ENCODE assay signal across 26 cellular contexts in genomic region chr5:82922086-82922734, GRCh38.
DNase-seq lines count a peak whose midpoint lies in the region; ATAC-seq, FAIRE-seq and TF ChIP-seq lines count a peak whose summit lies in the region.
"Had no signal": no experiment of that assay in that cellular context is flagged by ENCODE, and none has a peak within 500 bp of the region (broad histone marks: within the 10 kb centered on the region; RNA-seq: fewer than 3 reads in every experiment).

No MANE protein-coding gene starts in this region.

- H3K79me2 ChIP-seq in H1 (ENCODE audit: control insufficient read depth in 1 of 2, insufficient read depth in 2 of 2, low read length in 2 of 2): no peaks in the 10 kb centered on the region

- no peak overlapping the region for H2AK5ac ChIP-seq in H1 (ENCODE audit: low read depth, low read length)

- no peak overlapping the region for H3K27ac ChIP-seq in H1 (ENCODE audit: low read depth, low read length)
- H3K27ac ChIP-seq: right atrium auricular region, VCaP had no signal

- no peak overlapping the region for H3K9ac ChIP-seq in H1 (replicated peaks in 1 of 4; ENCODE audit: extremely low read depth in 1 of 4, low read depth in 3 of 4, low read length in 3 of 4)

- H3K27ac Mint-ChIP-seq in nephron: peak overlapping the region; percentile 58 to 92 (median 88)
- H3K27ac Mint-ChIP-seq: activated CD4-positive, alpha-beta T cell treated with anti-CD3 and anti-CD28 coated beads, Interleukin-2, amount 10 ng/mL, durations not matched to agents 24 days and 14 days; activated T-cell treated with anti-CD3 and anti-CD28 coated beads, Interleukin-2, amount 50 U/mL, for 72 hours; CD4-positive, alpha-beta memory T cell; T-helper 2 cell treated with Interferon-gamma antibody and Interleukin-4, amounts not matched to agents 5 μg/mL and 100 μg/mL, for 36 hours had no signal

- H2BK15ac ChIP-seq in H1 (ENCODE audit: low read length): no peak overlapping the region

- no peak for ATAC-seq in HG03571 (IDR thresholded peaks at IDR 0.05; ENCODE audit: unreplicated experiment)
- ATAC-seq in GM18909 (IDR thresholded peaks at IDR 0.05; ENCODE audit: poor library complexity, unreplicated experiment): no peak
- ATAC-seq in GM21390 (IDR thresholded peaks at IDR 0.05; ENCODE audit: unreplicated experiment): no peak
- ATAC-seq: activated T-cell treated with anti-CD3 and anti-CD28 coated beads, Interleukin-2, amount 50 U/mL, for 72 hours; PC-3 had no signal

- peak overlapping the region; percentile 41 for H3K4ac ChIP-seq in H1 (replicated peaks; ENCODE audit: insufficient read length, low read depth, low read length)

- no peaks in the 10 kb centered on the region for H3K23me2 ChIP-seq in H1 (ENCODE audit: low read depth, low read length)

- H3K79me1 ChIP-seq in H1 (ENCODE audit: low read depth, low read length): no peaks in the 10 kb centered on the region

- no peak overlapping the region for H3K56ac ChIP-seq in H1 (replicated peaks; ENCODE audit: insufficient read length, low read depth, low read length)

- peak; percentile 73 for DNase-seq in NCI-H2227 (lab: John Stamatoyannopoulos, UW; ENCODE audit: unreplicated experiment)
- DNase-seq in H1 (ENCODE audit: low read depth in 1 of 2, low spot score in 2 of 2): no peak
- no peak for DNase-seq in activated T-cell treated with anti-CD3 and anti-CD28 coated beads, Interleukin-2, amount 50 U/mL, for 1 hour
- DNase-seq: activated CD4-positive, alpha-beta T cell treated with anti-CD3 and anti-CD28 coated beads, Interleukin-2, amount 10 ng/mL, durations not matched to agents 24 days and 14 days; activated naive CD4-positive, alpha-beta T cell treated with Interleukin-2 at 50 U/mL for 16 hours; activated T-cell treated with anti-CD3 and anti-CD28 coated beads, Interleukin-2, amount 50 U/mL, for 72 hours; aorta; CD4-positive, alpha-beta memory T cell; dermis blood vessel endothelial cell; DMS 273 treated with DMSO at 0.1 percent for 48 hours; Kasumi-1; kidney glomerular epithelial cell; NCI-H2029; NCI-H345; PC-3; Right ventricle myocardium superior; stimulated activated CD4-positive, alpha-beta T cell treated with anti-CD3 and anti-CD28 coated beads, Interleukin-4, amount 100 ng/mL, for 4 hours; stimulated activated naive CD4-positive, alpha-beta T cell had no signal

- no peaks in the 10 kb centered on the region for H3K27me3 ChIP-seq in H1 (replicated peaks in 1 of 4; ENCODE audit: control insufficient read depth in 3 of 4, extremely low read depth in 1 of 4, insufficient read depth in 3 of 4, low read length in 3 of 4)
- H3K27me3 ChIP-seq: right atrium auricular region had no signal

- H3K36me3 ChIP-seq in H1 (ENCODE audit: control insufficient read depth in 2 of 4, insufficient read depth in 4 of 4, low read length in 3 of 4): no peaks in the 10 kb centered on the region
- H3K36me3 ChIP-seq: right atrium auricular region had no signal

- H4K20me1 ChIP-seq in H1 (replicated peaks in 1 of 2; ENCODE audit: control insufficient read depth in 1 of 2, insufficient read depth in 2 of 2, low read length in 2 of 2): no peaks in the 10 kb centered on the region

- peak in 2 of 3 experiments; percentile 7 to 10; a peak in 1 of 4 replicates for TF ChIP-seq CTCF in H1 (IDR thresholded peaks at IDR 0.05; ENCODE audit: control extremely low read depth in 1 of 3, insufficient read depth in 1 of 3, low read depth in 1 of 3, low read length in 3 of 3)
- TF ChIP-seq CTCF in nephron (IDR thresholded peaks at IDR 0.05; ENCODE audit: unreplicated experiment in 3 of 3): peak in 1 of 3 experiments; percentile 5

- no peak overlapping the region for H3K23ac ChIP-seq in H1 (ENCODE audit: insufficient read length)

- no peak overlapping the region for H2BK12ac ChIP-seq in H1 (ENCODE audit: low read depth, low read length)

- H3K4me1 ChIP-seq in H1 (replicated peaks in 1 of 4; ENCODE audit: control insufficient read depth in 3 of 4, insufficient read depth in 4 of 4, low read length in 3 of 4): no peaks in the 10 kb centered on the region; a peak in 1 of 7 replicates
- H3K4me1 ChIP-seq: right atrium auricular region had no signal

- TF ChIP-seq RAD21 in H1 (IDR thresholded peaks at IDR 0.05 in 1 of 2, conservative IDR thresholded peaks at IDR 0.05 in 1 of 2; ENCODE audit: low read depth in 2 of 2, low read length in 2 of 2): no peak

- WGBS in H1 (ENCODE audit: extremely low coverage in 1 of 2, insufficient coverage in 1 of 2, insufficient read length in 1 of 2, insufficient replicate concordance in 2 of 2, low coverage in 1 of 2, low lambda C conversion rate in 2 of 2, missing lambda C conversion rate in 1 of 2), 2 experiments: 89% methylated on average over 10 of the region's 10 CpGs; no CpG with 5 or more reads in 1 of the 2 experiments

- no peak overlapping the region for H4K5ac ChIP-seq in H1 (ENCODE audit: insufficient read length, low read depth, low read length)

- no peak overlapping the region for H3K14ac ChIP-seq in H1 (ENCODE audit: insufficient read length)

- no peak overlapping the region for H3K4me3 Mint-ChIP-seq in nephron
- H3K4me3 Mint-ChIP-seq: activated CD4-positive, alpha-beta T cell treated with anti-CD3 and anti-CD28 coated beads, Interleukin-2, amount 10 ng/mL, durations not matched to agents 24 days and 14 days; activated T-cell treated with anti-CD3 and anti-CD28 coated beads, Interleukin-2, amount 50 U/mL, for 72 hours; CD4-positive, alpha-beta memory T cell; T-helper 2 cell treated with Interferon-gamma antibody and Interleukin-4, amounts not matched to agents 5 μg/mL and 100 μg/mL, for 36 hours had no signal

- TF ChIP-seq POLR2A in H1 (IDR thresholded peaks at IDR 0.05; ENCODE audit: control extremely low read depth in 1 of 2, low read depth in 2 of 2, low read length in 2 of 2): no peak

- no peak overlapping the region for H4K8ac ChIP-seq in H1 (ENCODE audit: extremely low read depth, insufficient read depth, low read length)

- peak overlapping the region; percentile 34 for H4K91ac ChIP-seq in H1 (replicated peaks; ENCODE audit: insufficient read length, low read length)

- no peak overlapping the region for H2BK120ac ChIP-seq in H1 (replicated peaks; ENCODE audit: low read depth, low read length)

- no peak overlapping the region for H3K4me3 ChIP-seq in H1 (ENCODE audit: extremely low read depth in 1 of 4, insufficient read depth in 2 of 4, low read depth in 3 of 4, low read length in 4 of 4)
- H3K4me3 ChIP-seq: right atrium auricular region had no signal

- no peak overlapping the region for H2AFZ ChIP-seq in H1 (ENCODE audit: low read length)

- H3K18ac ChIP-seq in H1 (ENCODE audit: extremely low read depth, low read length): no peak overlapping the region

- peaks cover 41% of the 10 kb centered on the region for H3K4me1 Mint-ChIP-seq in nephron
- H3K4me1 Mint-ChIP-seq: activated CD4-positive, alpha-beta T cell treated with anti-CD3 and anti-CD28 coated beads, Interleukin-2, amount 10 ng/mL, durations not matched to agents 24 days and 14 days had no signal

- no peak overlapping the region for H2BK5ac ChIP-seq in H1 (ENCODE audit: low read depth, low read length)

- H3K9me3 ChIP-seq in H1 (ENCODE audit: insufficient read depth in 2 of 2, low read depth in 1 of 2, low read length in 1 of 2): no peaks in the 10 kb centered on the region
- H3K9me3 ChIP-seq: right atrium auricular region had no signal

- H2BK20ac ChIP-seq in H1 (ENCODE audit: low read length): 0 out of 2 replicates have a peak overlapping the region, but pooled peaks have one; percentile 15

- H3K9me3 Mint-ChIP-seq in nephron: peaks cover 4% of the 10 kb centered on the region
- H3K9me3 Mint-ChIP-seq: activated CD4-positive, alpha-beta T cell treated with anti-CD3 and anti-CD28 coated beads, Interleukin-2, amount 10 ng/mL, durations not matched to agents 24 days and 14 days; T-helper 2 cell treated with Interferon-gamma antibody and Interleukin-4, amounts not matched to agents 5 μg/mL and 100 μg/mL, for 36 hours had no signal

- no peaks in the 10 kb centered on the region for H3K36me3 Mint-ChIP-seq in nephron (ENCODE audit: low read depth)
- H3K36me3 Mint-ChIP-seq: CD4-positive, alpha-beta memory T cell had no signal

- POLR2A ChIA-PET in H1 (lab: Charles Lee; ENCODE audit: partially characterized antibody): no interaction called here

- FAIRE-seq in H1 (lab: Jason Lieb, UNC): no peak
- FAIRE-seq: H54 had no signal

- H3K4me2 ChIP-seq in H1 (ENCODE audit: insufficient read depth in 1 of 2, low read depth in 2 of 2, low read length in 2 of 2): no peak overlapping the region

- TF ChIP-seq EP300 in H1 (IDR thresholded peaks at IDR 0.05; ENCODE audit: borderline replicate concordance in 1 of 2, low read depth in 2 of 2, low read length in 2 of 2): no peak

- H3K27me3 Mint-ChIP-seq in nephron (ENCODE audit: low read depth): peaks cover 3% of the 10 kb centered on the region
- H3K27me3 Mint-ChIP-seq: activated CD4-positive, alpha-beta T cell treated with anti-CD3 and anti-CD28 coated beads, Interleukin-2, amount 10 ng/mL, durations not matched to agents 24 days and 14 days; CD4-positive, alpha-beta memory T cell had no signal

- CTCF ChIA-PET in H1 (lab: Charles Lee; ENCODE audit: partially characterized antibody): interaction anchor here (0.9 kb wide), 2 partner anchors 9 to 17 kb away, joined by 3 read pairs; no protein-coding TSS in a partner anchor

TF ChIP-seq in H1, 55 proteins besides CTCF, POLR2A, EP300 and RAD21 (continues in another document):
- TF ChIP-seq POU5F1 (IDR thresholded peaks at IDR 0.05; ENCODE audit: low read depth, low read length): no peak
- no peak for TF ChIP-seq RNF2 (IDR thresholded peaks at IDR 0.05; ENCODE audit: borderline replicate concordance, low read depth, low read length, missing control alignments, poor library complexity, severe bottlenecking)
- no peak for TF ChIP-seq USF2 (IDR thresholded peaks at IDR 0.05; ENCODE audit: low read length)
- TF ChIP-seq PHF8 (conservative IDR thresholded peaks at IDR 0.05; ENCODE audit: low read depth, low read length): no peak
- no peak for TF ChIP-seq CHD2 (IDR thresholded peaks at IDR 0.05; ENCODE audit: low read length)
- TF ChIP-seq BRCA1 (IDR thresholded peaks at IDR 0.05; ENCODE audit: low read depth, low read length): no peak
- TF ChIP-seq TAF1 (IDR thresholded peaks at IDR 0.05; ENCODE audit: low read depth, low read length): no peak
- no peak for TF ChIP-seq KDM1A (IDR thresholded peaks at IDR 0.05; ENCODE audit: borderline replicate concordance, low read length)
- TF ChIP-seq YY1 (IDR thresholded peaks at IDR 0.05; ENCODE audit: low read depth, low read length): no peak
- TF ChIP-seq SP2 (IDR thresholded peaks at IDR 0.05; ENCODE audit: low read length): no peak
- TF ChIP-seq ZNF274 (IDR thresholded peaks at IDR 0.05; ENCODE audit: borderline replicate concordance, extremely low read depth, low read length): no peak
